Comparison of ENCODE assay signal across 11 cellular contexts in genomic region chr1:110390096-110390495, GRCh38. TPM values are rescaled to one million over a fixed set of nuclear protein-coding genes. Genes with fewer than 3 reads are reported as not detected.
DNase-seq lines count a peak whose midpoint lies in the region; ATAC-seq lines count a peak whose summit lies in the region.
"Had no signal": no experiment of that assay in that cellular context is flagged by ENCODE, and none has a peak within 500 bp of the region (broad histone marks: within the 10 kb centered on the region; RNA-seq: fewer than 3 reads in every experiment).

No MANE protein-coding gene starts in this region.

- peak; percentile 57 for DNase-seq in Caki2 (ENCODE audit: low read depth)
- peak; percentile 92 for DNase-seq in adipocyte (ENCODE audit: low read depth)
- DNase-seq in left cardiac atrium, result peak; percentile 43
- peak; percentile 81 for DNase-seq in renal cortical epithelial cell (ENCODE audit: low read depth)
- no peak for DNase-seq in SHP77 treated with DMSO at 0.1 percent for 48 hours (lab: John Stamatoyannopoulos, UW)
- no peak for DNase-seq in activated CD4-positive, alpha-beta T cell treated with anti-CD3 and anti-CD28 coated beads for 36 hours
- DNase-seq in stimulated activated naive CD8-positive, alpha-beta T cell treated with anti-CD3 and anti-CD28 coated beads, Interleukin-15, Interleukin-2, amounts not matched to agents 100 U/mL and 50 U/mL, for 24 hours, result no peak
- DNase-seq: activated B cell treated with CpG ODN at 0.5 μM for 24 hours had no signal

- ATAC-seq in left cardiac atrium, result peak; percentile 71 to 85
- no peak for ATAC-seq in HG03039 (IDR thresholded peaks at IDR 0.05; ENCODE audit: unreplicated experiment)
- ATAC-seq in activated CD4-positive, alpha-beta T cell treated with anti-CD3 and anti-CD28 coated beads for 36 hours, result no peak
- ATAC-seq in stimulated activated naive CD8-positive, alpha-beta T cell treated with anti-CD3 and anti-CD28 coated beads, Interleukin-15, Interleukin-2, amounts not matched to agents 100 U/mL and 50 U/mL, for 24 hours, result no peak

- no peaks in the 10 kb centered on the region for H3K9me3 ChIP-seq in adipocyte (ENCODE audit: control insufficient read depth, low read length)
- H3K9me3 ChIP-seq: HAP-1 had no signal

- H3K9me3 Mint-ChIP-seq in activated CD4-positive, alpha-beta T cell treated with anti-CD3 and anti-CD28 coated beads for 36 hours (ENCODE audit: low read depth), result no peaks in the 10 kb centered on the region
- H3K9me3 Mint-ChIP-seq: activated B cell treated with CpG ODN at 0.5 μM for 24 hours; dendritic cell treated with granulocyte-macrophage colony-stimulating factor and Interleukin-4, amounts not matched to agents 40 ng/mL and 50 ng/mL, for 4 days had no signal

- H3K27me3 ChIP-seq in adipocyte (replicated peaks; ENCODE audit: control insufficient read depth, insufficient read depth, low read length), result no peaks in the 10 kb centered on the region

- intact Hi-C loops in left cardiac atrium (cut with DNase I), result no loop called here
- intact Hi-C loops in activated CD4-positive, alpha-beta T cell treated with anti-CD3 and anti-CD28 coated beads for 36 hours (cut with DNase I, micrococcal nuclease), result no loop called here

- CTCF ChIA-PET in activated CD4-positive, alpha-beta T cell treated with anti-CD3 and anti-CD28 coated beads for 36 hours (lab: Charles Lee), result interaction anchor here (1.1 kb wide), 1 partner anchor 22 kb away, joined by 3 read pairs; no protein-coding TSS in a partner anchor

- H3K4me3 ChIP-seq in adipocyte (ENCODE audit: low read length), result peak overlapping the region; percentile 58
- H3K4me3 ChIP-seq: HAP-1 had no signal

- peaks cover 7% of the 10 kb centered on the region for H3K36me3 Mint-ChIP-seq in activated CD4-positive, alpha-beta T cell treated with anti-CD3 and anti-CD28 coated beads for 36 hours (ENCODE audit: low read depth)

- H3K27ac Mint-ChIP-seq in activated CD4-positive, alpha-beta T cell treated with anti-CD3 and anti-CD28 coated beads for 36 hours, result no peak overlapping the region
- H3K27ac Mint-ChIP-seq: activated B cell treated with CpG ODN at 0.5 μM for 24 hours; dendritic cell treated with granulocyte-macrophage colony-stimulating factor and Interleukin-4, amounts not matched to agents 40 ng/mL and 50 ng/mL, for 4 days had no signal

- H3K36me3 ChIP-seq in adipocyte (ENCODE audit: control insufficient read depth, insufficient read depth, low read length, severe bottlenecking), result peaks cover 11% of the 10 kb centered on the region

- in situ Hi-C loops in Caki2 (cut with HindIII; ENCODE audit: low pct_unique_long_range_greater_than_20kb, low sequenced_read_pairs), result no loop called here

- peaks cover 48% of the 10 kb centered on the region for H3K4me1 ChIP-seq in adipocyte (ENCODE audit: control insufficient read depth, insufficient read depth, low read length)
- H3K4me1 ChIP-seq: HAP-1 had no signal

- no peaks in the 10 kb centered on the region for H3K27me3 Mint-ChIP-seq in activated CD4-positive, alpha-beta T cell treated with anti-CD3 and anti-CD28 coated beads for 36 hours
- H3K27me3 Mint-ChIP-seq: activated B cell treated with CpG ODN at 0.5 μM for 24 hours; dendritic cell treated with granulocyte-macrophage colony-stimulating factor and Interleukin-4, amounts not matched to agents 40 ng/mL and 50 ng/mL, for 4 days had no signal

- POLR2A ChIA-PET in activated CD4-positive, alpha-beta T cell treated with anti-CD3 and anti-CD28 coated beads for 36 hours (lab: Charles Lee), result no interaction called here

- peaks cover 5% of the 10 kb centered on the region for H3K4me1 Mint-ChIP-seq in activated CD4-positive, alpha-beta T cell treated with anti-CD3 and anti-CD28 coated beads for 36 hours

- H3K9ac ChIP-seq in adipocyte (ENCODE audit: low read length), result peak overlapping the region; percentile 63

- H3K4me3 Mint-ChIP-seq in activated CD4-positive, alpha-beta T cell treated with anti-CD3 and anti-CD28 coated beads for 36 hours, result no peak overlapping the region
- H3K4me3 Mint-ChIP-seq: activated B cell treated with CpG ODN at 0.5 μM for 24 hours; dendritic cell treated with granulocyte-macrophage colony-stimulating factor and Interleukin-4, amounts not matched to agents 40 ng/mL and 50 ng/mL, for 4 days had no signal

RNA-seq across cellular contexts. Expression of gene SLC16A4, which starts 0.7 kb away (rescaled TPM):
- total RNA-seq in Caki2 (2014; rRNA removed; shearing (Covaris generic); ENCODE audit: low replicate concordance), result 54.2 and 56.5 TPM in 2 replicates
- total RNA-seq in left cardiac atrium (1 to 10 TPM; 3.4 to 5.8 TPM), renal cortical epithelial cell (127 and 173 TPM in 2 replicates)
- under 1 TPM; 0.14 to 0.44 TPM for total RNA-seq in activated CD4-positive, alpha-beta T cell treated with anti-CD3 and anti-CD28 coated beads for 36 hours

RNA-seq across cellular contexts. Expression of gene LAMTOR5, which starts 17.4 kb away (rescaled TPM):
- 151 and 170 TPM in 2 replicates for total RNA-seq in Caki2 (2014; rRNA removed; shearing (Covaris generic); ENCODE audit: low replicate concordance)
- total RNA-seq in left cardiac atrium, result 100 to 1,000 TPM; 191 to 197 TPM
- total RNA-seq in renal cortical epithelial cell, result 49.8 and 54.2 TPM in 2 replicates
- total RNA-seq in activated CD4-positive, alpha-beta T cell treated with anti-CD3 and anti-CD28 coated beads for 36 hours, result 100 to 1,000 TPM; 141 to 155 TPM

RNA-seq across cellular contexts. Expression of gene RBM15, which starts 50.9 kb away (rescaled TPM):
- total RNA-seq in Caki2 (2014; rRNA removed; shearing (Covaris generic); ENCODE audit: low replicate concordance), result 12.6 and 14.1 TPM in 2 replicates
- total RNA-seq in left cardiac atrium (10 to 100 TPM; 13.7 to 19.6 TPM), renal cortical epithelial cell (26.9 and 36.0 TPM in 2 replicates)
- 10 to 100 TPM; 60.7 to 63.2 TPM for total RNA-seq in activated CD4-positive, alpha-beta T cell treated with anti-CD3 and anti-CD28 coated beads for 36 hours

Comparison
In these comparisons a context has a peak if more than half of its experiments do, and no peak if none do; other contexts are left out.
1. DNase-seq: peak in Caki2 (single experiment), adipocyte (single experiment), left cardiac atrium (single experiment) and renal cortical epithelial cell (single experiment); none in SHP77 treated with DMSO at 0.1 percent for 48 hours (single experiment), activated CD4-positive, alpha-beta T cell treated with anti-CD3 and anti-CD28 coated beads for 36 hours (single experiment) and stimulated activated naive CD8-positive, alpha-beta T cell treated with anti-CD3 and anti-CD28 coated beads, Interleukin-15, Interleukin-2, amounts not matched to agents 100 U/mL and 50 U/mL, for 24 hours (single experiment).
2. ATAC-seq: peak in left cardiac atrium (2 of 2); none in HG03039 (single experiment), activated CD4-positive, alpha-beta T cell treated with anti-CD3 and anti-CD28 coated beads for 36 hours (single experiment) and stimulated activated naive CD8-positive, alpha-beta T cell treated with anti-CD3 and anti-CD28 coated beads, Interleukin-15, Interleukin-2, amounts not matched to agents 100 U/mL and 50 U/mL, for 24 hours (single experiment).